Comparison of ENCODE assay signal across 8 cellular contexts in genomic region chr3:39707314-39707909, GRCh38.
DNase-seq lines count a peak whose midpoint lies in the region; ATAC-seq and TF ChIP-seq lines count a peak whose summit lies in the region.

No MANE protein-coding gene starts in this region.

- no peak overlapping the region for H2BK20ac ChIP-seq in IMR-90 (ENCODE audit: low read depth, low read length)

- no peak overlapping the region for H3K14ac ChIP-seq in IMR-90 (replicated peaks; ENCODE audit: low read depth, low read length)

- H2BK15ac ChIP-seq in IMR-90 (ENCODE audit: low read depth, low read length) = no peak overlapping the region

- DNase-seq in ACHN (peak; percentile 38), GM12865 (ENCODE audit: low read depth) (peak; percentile 43), IMR-90 (peak; percentile 10), brain microvascular endothelial cell (peak; percentile 25), lung microvascular endothelial cell (ENCODE audit: low read depth in 2 of 2) (peak; percentile 61 to 70), T1000 (lab: John Stamatoyannopoulos, UW) (no peak)
- no peak for DNase-seq in effector CD4-positive, alpha-beta T cell
- DNase-seq in stimulated activated effector memory CD8-positive, alpha-beta T cell treated with anti-CD3 and anti-CD28 coated beads, Interleukin-12 subunit alpha, Interleukin-12 subunit beta, amount 100 ng/mL, for 72 hours (ENCODE audit: low spot score in 2 of 2) = no peak

- H3K4me3 ChIP-seq in GM12865 (ENCODE audit: low read depth, low read length) = no peak overlapping the region
- H3K4me3 ChIP-seq in IMR-90 (ENCODE audit: insufficient read depth, low read depth, low read length) = no peak overlapping the region
- H3K4me3 ChIP-seq in brain microvascular endothelial cell (ENCODE audit: low read depth, low read length) = no peak overlapping the region

- intact Hi-C loops in IMR-90 (cut with micrococcal nuclease) = loop anchor here (2.0 to 5.0 kb wide), 2 partner anchors 471 to 610 kb away; no protein-coding TSS in a partner anchor

- no peaks in the 10 kb centered on the region for H3K36me3 Mint-ChIP-seq in stimulated activated effector memory CD8-positive, alpha-beta T cell treated with anti-CD3 and anti-CD28 coated beads, Interleukin-12 subunit alpha, Interleukin-12 subunit beta, amount 100 ng/mL, for 72 hours

- H2AK9ac ChIP-seq in IMR-90 (replicated peaks; ENCODE audit: low read depth, low read length, poor library complexity) = no peak overlapping the region

- no peak overlapping the region for H4K91ac ChIP-seq in IMR-90 (ENCODE audit: insufficient read depth, low read depth, low read length)

- H3K23ac ChIP-seq in IMR-90 (ENCODE audit: low read depth, low read length) = no peak overlapping the region

- H2AK5ac ChIP-seq in IMR-90 (ENCODE audit: low read depth, low read length) = no peak overlapping the region

- no peak overlapping the region for H3K18ac ChIP-seq in IMR-90 (ENCODE audit: low read depth, low read length)

- dilution Hi-C loops in IMR-90 (cut with HindIII; ENCODE audit: low sequenced_read_pairs, unreplicated experiment) = no loop called here

- H4K5ac ChIP-seq in IMR-90 (ENCODE audit: low read depth, low read length) = no peak overlapping the region

- H3K9me3 Mint-ChIP-seq in stimulated activated effector memory CD8-positive, alpha-beta T cell treated with anti-CD3 and anti-CD28 coated beads, Interleukin-12 subunit alpha, Interleukin-12 subunit beta, amount 100 ng/mL, for 72 hours = no peaks in the 10 kb centered on the region

- no peak overlapping the region for H2BK5ac ChIP-seq in IMR-90 (ENCODE audit: low read depth, low read length, poor library complexity, severe bottlenecking)

- H3K4me1 ChIP-seq in IMR-90 (ENCODE audit: control insufficient read depth, insufficient read depth, low read length) = no peaks in the 10 kb centered on the region

- POLR2A ChIA-PET in IMR-90 (lab: Charles Lee; ENCODE audit: unreplicated experiment) = no interaction called here

- H3K56ac ChIP-seq in IMR-90 (ENCODE audit: extremely low read depth, insufficient read depth, low read length) = no peak overlapping the region

- no peaks in the 10 kb centered on the region for H4K20me1 ChIP-seq in IMR-90 (ENCODE audit: insufficient read depth, low read length)

- H3K79me1 ChIP-seq in IMR-90 (ENCODE audit: low read depth in 1 of 2, low read length in 2 of 2) = no peaks in the 10 kb centered on the region

- H3K27ac Mint-ChIP-seq in stimulated activated effector memory CD8-positive, alpha-beta T cell treated with anti-CD3 and anti-CD28 coated beads, Interleukin-12 subunit alpha, Interleukin-12 subunit beta, amount 100 ng/mL, for 72 hours = no peak overlapping the region

- no peaks in the 10 kb centered on the region for H3K4me1 Mint-ChIP-seq in stimulated activated effector memory CD8-positive, alpha-beta T cell treated with anti-CD3 and anti-CD28 coated beads, Interleukin-12 subunit alpha, Interleukin-12 subunit beta, amount 100 ng/mL, for 72 hours

- no TSS peak for BruUV-seq in IMR-90 (replicated peaks; lab: Mats Ljungman, UMichigan)

- no peaks in the 10 kb centered on the region for H3K27me3 ChIP-seq in IMR-90 (ENCODE audit: control insufficient read depth, insufficient read depth, low read length)
- no peaks in the 10 kb centered on the region for H3K27me3 ChIP-seq in brain microvascular endothelial cell (replicated peaks)

- H2BK120ac ChIP-seq in IMR-90 (ENCODE audit: low read depth, low read length) = no peak overlapping the region

- no peaks in the 10 kb centered on the region; the same call in 1 of the 2 replicates for H3K9me3 ChIP-seq in IMR-90 (ENCODE audit: control insufficient read depth, insufficient read depth, low read length)

- TF ChIP-seq CTCF in GM12865 (IDR thresholded peaks at IDR 0.05; ENCODE audit: insufficient read depth, low read depth, low read length, missing control alignments) (peak; percentile 62), IMR-90 (conservative IDR thresholded peaks at IDR 0.05; ENCODE audit: low read depth, low read length) (peak; percentile 53), brain microvascular endothelial cell (IDR thresholded peaks at IDR 0.05; ENCODE audit: low read depth, low read length, missing control alignments) (peak; percentile 57)

- H2AFZ ChIP-seq in IMR-90 (replicated peaks; ENCODE audit: low read length, poor library complexity) = no peak overlapping the region

- no peak overlapping the region for H3K9ac ChIP-seq in IMR-90 (ENCODE audit: low read depth, low read length)

- no peak for TF ChIP-seq RAD21 in IMR-90 (IDR thresholded peaks at IDR 0.05; ENCODE audit: low read length)

- no peak overlapping the region for H3K27ac ChIP-seq in IMR-90 (ENCODE audit: insufficient read depth, low read length)
- H3K27ac ChIP-seq in brain microvascular endothelial cell = no peak overlapping the region

- in situ Hi-C loops in ACHN (cut with HindIII; ENCODE audit: low pct_ligation_motif_present, low pct_unique_long_range_greater_than_20kb, low sequenced_read_pairs) = no loop called here
- in situ Hi-C loops in IMR-90 (cut with MboI; ENCODE audit: low sequenced_read_pairs) = no loop called here
- in situ Hi-C loops in brain microvascular endothelial cell (cut with HindIII; ENCODE audit: low pct_ligation_motif_present, low sequenced_read_pairs) = no loop called here

- H3K4ac ChIP-seq in IMR-90 (ENCODE audit: low read depth, low read length) = no peak overlapping the region

- WGBS in IMR-90 (ENCODE audit: extremely low coverage in 2 of 2, insufficient read length in 1 of 2), 2 experiments = 25% methylated on average over 2 of the region's 5 CpGs; no CpG with 5 or more reads in 1 of the 2 experiments

- H3K4me3 Mint-ChIP-seq in stimulated activated effector memory CD8-positive, alpha-beta T cell treated with anti-CD3 and anti-CD28 coated beads, Interleukin-12 subunit alpha, Interleukin-12 subunit beta, amount 100 ng/mL, for 72 hours = no peak overlapping the region

- CTCF ChIA-PET in IMR-90 (lab: Yijun Ruan, JAX) = no interaction called here

- no peaks in the 10 kb centered on the region for H3K9me1 ChIP-seq in IMR-90 (ENCODE audit: insufficient read depth, low read length)

- H3K36me3 ChIP-seq in IMR-90 (ENCODE audit: control insufficient read depth, insufficient read depth, low read length) = no peaks in the 10 kb centered on the region
- no peaks in the 10 kb centered on the region for H3K36me3 ChIP-seq in brain microvascular endothelial cell (replicated peaks)

- H4K8ac ChIP-seq in IMR-90 (ENCODE audit: low read depth in 2 of 2, low read length in 2 of 2) = no peak overlapping the region

- H3K4me2 ChIP-seq in IMR-90 (ENCODE audit: low read depth, low read length) = no peak overlapping the region

- no peak for TF ChIP-seq POLR2A in IMR-90 (IDR thresholded peaks at IDR 0.05; ENCODE audit: low read depth, low read length)

- peak; percentile 42; the same call in 1 of the 2 replicates for ATAC-seq in IMR-90 (ENCODE audit: low read depth)
- ATAC-seq in stimulated activated effector memory CD8-positive, alpha-beta T cell treated with anti-CD3 and anti-CD28 coated beads, Interleukin-12 subunit alpha, Interleukin-12 subunit beta, amount 100 ng/mL, for 72 hours = no peak

TF ChIP-seq in IMR-90, 13 proteins besides CTCF, POLR2A, EP300 and RAD21:
- TF ChIP-seq SMC3 (IDR thresholded peaks at IDR 0.05; ENCODE audit: low read depth, low read length) (peak; percentile 36; the same call in 1 of the 2 replicates), ELK1 (IDR thresholded peaks at IDR 0.05; ENCODE audit: borderline replicate concordance, low read depth, low read length) (no peak)

Comparison
In these comparisons a context has a peak if more than half of its experiments do, and no peak if none do; other contexts are left out.
1. DNase-seq: peak in ACHN (single experiment), GM12865 (single experiment), IMR-90 (single experiment), brain microvascular endothelial cell (single experiment) and lung microvascular endothelial cell (2 of 2); none in effector CD4-positive, alpha-beta T cell (single experiment), T1000 (single experiment) and stimulated activated effector memory CD8-positive, alpha-beta T cell treated with anti-CD3 and anti-CD28 coated beads, Interleukin-12 subunit alpha, Interleukin-12 subunit beta, amount 100 ng/mL, for 72 hours (0 of 2).
2. Peak in every context shown above with its lines, with median percentiles within 50 percentile points of each other: CTCF ChIP-seq.